ENCODE assay signal across 8 cellular contexts in the genomic region with DNA sequence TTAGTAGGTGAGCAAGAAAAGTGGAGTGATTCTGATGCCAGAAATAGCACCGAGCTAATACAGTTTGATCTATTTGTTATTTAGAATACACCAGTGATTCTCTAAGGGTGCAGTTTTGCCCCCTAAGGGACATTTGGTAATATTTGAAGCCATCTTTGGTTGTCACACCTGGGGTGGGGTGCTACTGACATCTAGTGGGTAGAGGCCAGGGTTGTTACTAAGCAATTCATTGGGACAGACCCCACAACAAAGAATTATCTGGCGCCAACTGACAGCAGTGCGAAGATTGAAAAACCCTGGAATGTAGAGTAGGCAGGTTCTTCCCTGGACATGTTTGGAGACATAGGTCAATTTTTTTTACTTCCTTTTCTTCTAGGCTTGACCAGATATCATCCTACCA. TPM values are rescaled to one million over a fixed set of nuclear protein-coding genes. Genes with fewer than 3 reads are reported as not detected.
DNase-seq lines count a peak whose midpoint lies in the region; ATAC-seq and TF ChIP-seq lines count a peak whose summit lies in the region.

No MANE protein-coding gene starts in this region.

- H3K9me3 Mint-ChIP-seq in endodermal cell, result peaks cover 2% of the 10 kb centered on the region

- peak; percentile 77 for ATAC-seq in GM18873 (IDR thresholded peaks at IDR 0.05; ENCODE audit: low FRiP score, unreplicated experiment)
- peak; percentile 51 for ATAC-seq in HG03442 (IDR thresholded peaks at IDR 0.05; ENCODE audit: unreplicated experiment)
- ATAC-seq in HG03457 (IDR thresholded peaks at IDR 0.05; ENCODE audit: unreplicated experiment), result no peak

- no peaks in the 10 kb centered on the region for H3K4me1 Mint-ChIP-seq in endodermal cell

- H3K36me3 Mint-ChIP-seq in endodermal cell (ENCODE audit: low read depth), result no peaks in the 10 kb centered on the region

- no peak overlapping the region for H3K27ac ChIP-seq in endodermal cell (ENCODE audit: low read depth, low read length)

- H3K9ac ChIP-seq in endodermal cell (ENCODE audit: extremely low read depth, low read length, poor library complexity, severe bottlenecking), result no peak overlapping the region

- H3K4me1 ChIP-seq in endodermal cell (ENCODE audit: control insufficient read depth, insufficient read depth, low read length), result no peaks in the 10 kb centered on the region

- no peaks in the 10 kb centered on the region for H3K27me3 ChIP-seq in endodermal cell (ENCODE audit: control insufficient read depth, insufficient read depth, low read length, poor library complexity, severe bottlenecking)

- H3K36me3 ChIP-seq in endodermal cell (ENCODE audit: control insufficient read depth, insufficient read depth, low read length), result no peaks in the 10 kb centered on the region

- H3K27ac Mint-ChIP-seq in endodermal cell, result no peak overlapping the region

- H3K27me3 Mint-ChIP-seq in endodermal cell (ENCODE audit: insufficient read depth), result no peaks in the 10 kb centered on the region

- H3K9me3 ChIP-seq in endodermal cell (ENCODE audit: control insufficient read depth, low read length), result no peaks in the 10 kb centered on the region

- TF ChIP-seq CTCF in AG09309 (IDR thresholded peaks at IDR 0.05; ENCODE audit: control insufficient read depth, insufficient read depth, low read depth, low read length, missing control alignments), result peak; percentile 36
- peak; percentile 87 for TF ChIP-seq CTCF in endodermal cell (conservative IDR thresholded peaks at IDR 0.05)

- H3K4me3 ChIP-seq in AG09309 (ENCODE audit: control insufficient read depth, low read depth, low read length), result no peak overlapping the region
- H3K4me3 ChIP-seq in endodermal cell (ENCODE audit: low read length), result no peak overlapping the region

- DNase-seq in AG09309 (ENCODE audit: low read depth), result no peak
- peak; percentile 30 for DNase-seq in T-helper 9 cell
- peak; percentile 86 for DNase-seq in endodermal cell
- DNase-seq in stimulated activated CD4-positive, alpha-beta T cell treated with anti-CD3 and anti-CD28 coated beads, Interleukin-2, amount 100 ng/mL, for 4 hours (ENCODE audit: low read depth), result peak; percentile 22
- DNase-seq in DMS79 (lab: John Stamatoyannopoulos, UW), result no peak

- H3K4me3 Mint-ChIP-seq in endodermal cell, result no peak overlapping the region

- 85 to 100% methylated on average over 1 to 3 of the region's 3 CpGs for WGBS in endodermal cell (ENCODE audit: insufficient coverage in 1 of 2, insufficient read length in 1 of 2), 2 experiments

RNA-seq across cellular contexts. Expression of a gene that starts 14.6 kb away (rescaled TPM):
- 10 to 100 TPM; 45.0 to 46.1 TPM for total RNA-seq in endodermal cell
- polyA plus RNA-seq in endodermal cell (2013, experiment 1 of 2), result 22.3 TPM
- polyA plus RNA-seq in endodermal cell (2013, experiment 2 of 2), result 20.5 TPM

Comparison
In these comparisons a context has a peak if more than half of its experiments do, and no peak if none do; other contexts are left out.
1. DNase-seq: peak in T-helper 9 cell (single experiment), endodermal cell (single experiment) and stimulated activated CD4-positive, alpha-beta T cell treated with anti-CD3 and anti-CD28 coated beads, Interleukin-2, amount 100 ng/mL, for 4 hours (single experiment); none in AG09309 (single experiment) and DMS79 (single experiment).